Comparison of ENCODE assay signal across 31 cellular contexts in the genomic region with DNA sequence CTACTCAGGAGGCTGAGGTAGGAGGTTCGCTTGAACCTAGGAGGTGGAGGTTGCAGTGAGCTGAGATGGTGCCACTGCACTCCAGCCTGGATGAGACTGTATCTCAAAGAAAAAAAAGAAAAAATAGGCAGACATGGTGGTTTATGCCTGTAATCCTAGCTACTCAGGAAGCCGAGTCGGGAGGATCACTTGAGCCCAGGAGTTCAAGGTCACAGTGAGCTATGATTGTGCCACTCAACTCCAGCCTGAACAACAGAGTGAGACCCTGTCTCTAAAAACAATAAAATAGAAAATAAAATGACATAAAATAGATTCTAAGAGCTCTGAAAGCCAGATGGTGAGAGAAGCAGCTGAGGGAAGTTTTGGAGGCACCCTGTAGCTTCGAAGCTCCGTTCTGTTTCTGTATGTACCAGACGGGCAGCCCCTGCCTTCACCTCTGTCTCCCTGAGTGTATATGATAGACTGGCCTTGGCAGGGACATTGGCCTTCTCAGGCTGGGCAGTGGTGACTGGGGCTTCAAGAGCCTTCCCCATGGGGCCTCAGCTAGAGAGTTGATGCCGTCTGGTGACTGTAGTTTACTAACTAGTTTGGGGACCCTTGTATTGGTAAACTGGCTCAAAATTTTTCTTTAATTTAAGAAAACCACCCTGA. TPM values are rescaled to one million over a fixed set of nuclear protein-coding genes. Genes with fewer than 3 reads are reported as not detected.
"Had no signal": no experiment of that assay in that cellular context is flagged by ENCODE, and none has a peak within 500 bp of the region (broad histone marks: within the 10 kb centered on the region; RNA-seq: fewer than 3 reads in every experiment).

No MANE protein-coding gene starts in this region.

- H3K9ac ChIP-seq: neural progenitor cell, parathyroid adenoma had no signal

- H3K9me3 Mint-ChIP-seq: naive B cell had no signal

- FAIRE-seq: small intestine, urothelium cell line had no signal

- H3K4me1 ChIP-seq: neural progenitor cell, parathyroid adenoma, psoas muscle, right lobe of liver, sigmoid colon, tibial nerve, upper lobe of left lung, vagina had no signal

- H3K4me3 Mint-ChIP-seq: naive B cell; nephron; neural progenitor cell; stimulated activated naive B cell treated with anti-CD40 and anti-IgM and Interleukin-4, amounts not matched to agents 10 μg/mL and 1 μg/mL and 100 μg/mL, for 72 hours; stimulated activated naive CD8-positive, alpha-beta T cell treated with anti-CD3 and anti-CD28 coated beads, Interleukin-15, Interleukin-2, amounts not matched to agents 100 ng/mL and 50 ng/mL, for 24 hours had no signal

- H3K9me3 ChIP-seq: ovary, psoas muscle, right lobe of liver, sigmoid colon, stomach, thoracic aorta, thyroid gland, upper lobe of left lung, vagina had no signal

- H3K36me3 Mint-ChIP-seq: naive B cell; stimulated activated naive B cell treated with anti-CD40 and anti-IgM and Interleukin-4, amounts not matched to agents 10 μg/mL and 1 μg/mL and 100 μg/mL, for 72 hours had no signal

- H3K4me2 ChIP-seq: neural progenitor cell had no signal

- H3K79me2 ChIP-seq: parathyroid adenoma had no signal

- H2AFZ ChIP-seq: neural progenitor cell, parathyroid adenoma had no signal

- H3K27me3 Mint-ChIP-seq: naive B cell; stimulated activated naive CD8-positive, alpha-beta T cell treated with anti-CD3 and anti-CD28 coated beads, Interleukin-15, Interleukin-2, amounts not matched to agents 100 ng/mL and 50 ng/mL, for 24 hours had no signal

- H3K4me3 ChIP-seq: neural progenitor cell, ovary, psoas muscle, right lobe of liver, sigmoid colon, stomach, thoracic aorta, thyroid gland, tibial nerve, upper lobe of left lung, vagina had no signal

- H3K27ac ChIP-seq: neural progenitor cell, ovary, parathyroid adenoma, psoas muscle, right lobe of liver, sigmoid colon, stomach, thoracic aorta, thyroid gland, tibial nerve, upper lobe of left lung, vagina had no signal

- H3K36me3 ChIP-seq: neural progenitor cell, ovary, right lobe of liver, sigmoid colon, stomach, thoracic aorta, thyroid gland, tibial nerve, upper lobe of left lung, vagina had no signal

- H3K27ac Mint-ChIP-seq: nephron; neural progenitor cell; progenitor cell of endocrine pancreas; stimulated activated naive B cell treated with anti-CD40 and anti-IgM and Interleukin-4, amounts not matched to agents 10 μg/mL and 1 μg/mL and 100 μg/mL, for 72 hours; stimulated activated naive CD8-positive, alpha-beta T cell treated with anti-CD3 and anti-CD28 coated beads, Interleukin-15, Interleukin-2, amounts not matched to agents 100 ng/mL and 50 ng/mL, for 24 hours had no signal

- H3K4me1 Mint-ChIP-seq: nephron had no signal

- DNase-seq: naive B cell; occipital lobe; ovary; posterior cingulate gyrus; psoas muscle; right cardiac atrium; sigmoid colon; small intestine; stimulated activated CD4-positive, alpha-beta T cell treated with anti-CD3 and anti-CD28 coated beads, Interleukin-15, amount 100 ng/mL, for 24 hours; stimulated activated CD4-positive, alpha-beta T cell treated with anti-CD3 and anti-CD28 coated beads, Interleukin-4, amount 100 ng/mL, for 1 hour; stimulated activated CD4-positive, alpha-beta T cell treated with anti-CD3 and anti-CD28 coated beads, Interleukin-4, amount 100 ng/mL, for 4 hours; stimulated activated CD8-positive, alpha-beta memory T cell treated with anti-CD3 and anti-CD28 coated beads, Interleukin-4, amount 100 ng/mL, for 48 hours; stimulated activated naive B cell treated with anti-CD40 and anti-IgM and Interleukin-4, amounts not matched to agents 10 μg/mL and 1 μg/mL and 100 μg/mL, for 72 hours; stimulated activated naive CD4-positive, alpha-beta T cell treated with Interleukin-2 at 50 U/mL for 16 hours; stomach; thyroid gland; trophoblast cell; upper lobe of left lung had no signal

- ATAC-seq: psoas muscle, right cardiac atrium, right lobe of liver had no signal

- H3K27me3 ChIP-seq: neural progenitor cell, ovary, right lobe of liver, sigmoid colon, stomach, thyroid gland, upper lobe of left lung, vagina had no signal

RNA-seq across cellular contexts. Expression of a gene that starts 54.4 kb away (rescaled TPM):
- total RNA-seq: occipital lobe, skeletal muscle tissue, temporal lobe had no signal
- polyA plus RNA-seq: neural cell had no signal
